ENCODE assay signal across 9 cellular contexts in the genomic region with DNA sequence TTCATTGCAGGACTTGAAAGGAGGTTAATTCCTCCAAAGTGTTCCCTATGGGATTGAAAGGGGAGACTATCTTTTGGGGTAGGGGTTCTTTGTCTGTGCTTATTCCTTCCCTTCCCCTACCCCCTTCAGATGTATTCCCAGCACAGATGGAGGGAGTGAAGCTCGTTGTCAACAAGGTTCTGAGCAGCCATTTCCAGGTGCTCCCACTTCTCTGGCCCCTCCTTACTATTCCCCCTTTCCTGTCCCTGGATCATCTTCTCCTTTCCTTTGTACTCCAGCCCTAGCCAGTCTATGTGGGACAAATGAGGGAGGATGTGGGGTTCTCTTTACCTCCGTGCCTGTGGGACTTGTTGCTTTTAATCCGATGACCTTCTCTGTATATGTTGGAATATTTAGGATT. TPM values are rescaled to one million over a fixed set of nuclear protein-coding genes. Genes with fewer than 3 reads are reported as not detected.
A peak's percentile ranks its signal among the peaks of the same experiment; 100 is the strongest.
DNase-seq lines count a peak whose midpoint lies in the region; ATAC-seq, FAIRE-seq and TF ChIP-seq lines count a peak whose summit lies in the region.
"Had no signal": no experiment of that assay in that cellular context is flagged by ENCODE, and none has a peak within 500 bp of the region (broad histone marks: within the 10 kb centered on the region; RNA-seq: fewer than 3 reads in every experiment).

No MANE protein-coding gene starts in this region.

- intact Hi-C loops in PC-9 (cut with micrococcal nuclease; ENCODE audit: unreplicated experiment): loop anchor here (1.0 to 10.0 kb wide), 3 partner anchors 65 to 538 kb away; partner anchors contain the start of gene ATF6
- intact Hi-C loops in endothelial cell of umbilical vein (cut with micrococcal nuclease): loop anchor here (1.0 kb wide), 4 partner anchors 65 to 156 kb away; partner anchors contain the start of gene SDHC

- no peak overlapping the region for H3K18ac ChIP-seq in trophoblast cell (ENCODE audit: low read length)

- TF ChIP-seq POLR2A in endothelial cell of umbilical vein (IDR thresholded peaks at IDR 0.05; ENCODE audit: low read depth, low read length): no peak

- peak overlapping the region; percentile 98 for H4K91ac ChIP-seq in trophoblast cell (ENCODE audit: low read depth, low read length)

- H3K79me2 ChIP-seq in PC-9 (ENCODE audit: low read depth) (no peaks in the 10 kb centered on the region), endothelial cell of umbilical vein (ENCODE audit: control insufficient read depth, insufficient read depth, low read length) (no peaks in the 10 kb centered on the region), trophoblast cell (ENCODE audit: control insufficient read depth, insufficient read depth, low read length, poor library complexity) (peaks cover 5% of the 10 kb centered on the region)

- H3K4me3 ChIP-seq in GM12864 (ENCODE audit: low read depth, low read length) (peak overlapping the region; percentile 64), PC-9 (peak overlapping the region; percentile 83; the same call in 1 of the 2 replicates), endothelial cell of umbilical vein (replicated peaks in 1 of 3; ENCODE audit: insufficient read depth in 1 of 3, low read depth in 1 of 3, low read length in 3 of 3) (peak overlapping the region in 2 of 3 experiments; percentile 43 to 83), trophoblast cell (ENCODE audit: low read depth, low read length) (no peak overlapping the region)

- H3K9me1 ChIP-seq in endothelial cell of umbilical vein (replicated peaks; ENCODE audit: control insufficient read depth, extremely low read depth, insufficient read depth, low read length): no peaks in the 10 kb centered on the region

- TF ChIP-seq CTCF in GM12864 (IDR thresholded peaks at IDR 0.05; ENCODE audit: low read depth, low read length, missing control alignments): no peak
- no peak for TF ChIP-seq CTCF in PC-9 (conservative IDR thresholded peaks at IDR 0.05)
- no peak for TF ChIP-seq CTCF in endothelial cell of umbilical vein (IDR thresholded peaks at IDR 0.05; ENCODE audit: extremely low read depth in 1 of 2, insufficient read depth in 1 of 2, low read depth in 1 of 2, low read length in 2 of 2)

- H3K4me1 ChIP-seq in PC-9 (replicated peaks; ENCODE audit: insufficient read depth) (peaks cover 16% of the 10 kb centered on the region), endothelial cell of umbilical vein (ENCODE audit: control insufficient read depth, extremely low read depth, insufficient read depth, low read length) (peaks cover 18% of the 10 kb centered on the region), trophoblast cell (ENCODE audit: control insufficient read depth in 1 of 2, insufficient read depth in 2 of 2, low read length in 2 of 2) (peaks cover 23 to 27% of the 10 kb centered on the region in 2 experiments)

- H3K9me3 ChIP-seq in PC-9 (ENCODE audit: insufficient read depth, low read depth) (no peaks in the 10 kb centered on the region), endothelial cell of umbilical vein (replicated peaks; ENCODE audit: control insufficient read depth, insufficient read depth, low read length) (no peaks in the 10 kb centered on the region), trophoblast cell (ENCODE audit: insufficient read depth, low read depth, low read length) (no peaks in the 10 kb centered on the region)

- peak overlapping the region; percentile 98 for H4K8ac ChIP-seq in trophoblast cell (ENCODE audit: low read depth, low read length)

- POLR2A ChIA-PET in PC-9 (lab: Charles Lee; ENCODE audit: unreplicated experiment) (no interaction called here), endothelial cell of umbilical vein (lab: Charles Lee) (no interaction called here)

- no peak for DNase-seq in GM12864 (ENCODE audit: low read depth)
- DNase-seq in PC-9: no peak
- DNase-seq in endothelial cell of umbilical vein (ENCODE audit: low read depth, low spot score): no peak
- DNase-seq in trophoblast cell: no peak
- DNase-seq in NCI-H1694 treated with DMSO at 0.1 percent for 48 hours (lab: John Stamatoyannopoulos, UW): no peak
- DNase-seq in D341Med (ENCODE audit: low spot score): no peak
- DNase-seq in stimulated activated CD4-positive, alpha-beta T cell treated with anti-CD3 and anti-CD28 coated beads, Interleukin-4, amount 100 ng/mL, for 1 hour: no peak

- WGBS in trophoblast cell (ENCODE audit: extremely low coverage, insufficient coverage, insufficient read length): no CpG with 5 or more reads among the region's 3 CpGs

- peaks cover 22% of the 10 kb centered on the region for H3K79me1 ChIP-seq in trophoblast cell (ENCODE audit: low read length)

- H3K27me3 ChIP-seq in PC-9 (ENCODE audit: insufficient read depth, low read depth): no peaks in the 10 kb centered on the region
- H3K27me3 ChIP-seq in endothelial cell of umbilical vein (ENCODE audit: control insufficient read depth in 2 of 2, insufficient read depth in 2 of 2, low read length in 2 of 2): no peaks in the 10 kb centered on the region
- H3K27me3 ChIP-seq in trophoblast cell (ENCODE audit: insufficient read depth, low read length): no peaks in the 10 kb centered on the region

- dilution Hi-C loops in endothelial cell of umbilical vein (cut with MboI; ENCODE audit: extremely low pct_ligation_motif_present, low sequenced_read_pairs): no loop called here

- H2AFZ ChIP-seq in PC-9 (peak overlapping the region; percentile 88), endothelial cell of umbilical vein (ENCODE audit: low read depth, low read length) (no peak overlapping the region), trophoblast cell (ENCODE audit: insufficient read depth, low read length, poor library complexity) (peak overlapping the region; percentile 93)

- TSS peak; percentile 40 for BruUV-seq in PC-9 (replicated peaks; lab: Mats Ljungman, UMichigan)
- TSS peak; percentile 14 for BruUV-seq in endothelial cell of umbilical vein (replicated peaks; lab: Mats Ljungman, UMichigan)

- H2BK12ac ChIP-seq in trophoblast cell (ENCODE audit: low read length): peak overlapping the region; percentile 68

- peak overlapping the region; percentile 91 for H3K4me2 ChIP-seq in PC-9
- H3K4me2 ChIP-seq in endothelial cell of umbilical vein (ENCODE audit: insufficient read depth, low read length): peak overlapping the region; percentile 80
- peak overlapping the region; percentile 85 for H3K4me2 ChIP-seq in trophoblast cell (ENCODE audit: low read length)

- no peaks in the 10 kb centered on the region for H4K20me1 ChIP-seq in PC-9 (ENCODE audit: insufficient read depth)
- no peaks in the 10 kb centered on the region for H4K20me1 ChIP-seq in endothelial cell of umbilical vein (replicated peaks; ENCODE audit: control insufficient read depth, extremely low read depth, insufficient read depth, low read length)

- peak overlapping the region; percentile 70 for H3K14ac ChIP-seq in trophoblast cell (ENCODE audit: low read length)

- H3K4ac ChIP-seq in trophoblast cell (ENCODE audit: low read depth, low read length): no peak overlapping the region

- H2AK5ac ChIP-seq in trophoblast cell (ENCODE audit: low read length): peak overlapping the region; percentile 32

- no peaks in the 10 kb centered on the region for H3K36me3 ChIP-seq in PC-9 (ENCODE audit: low read depth)
- peaks cover 10% of the 10 kb centered on the region in 2 experiments for H3K36me3 ChIP-seq in endothelial cell of umbilical vein (ENCODE audit: control insufficient read depth in 2 of 2, extremely low read depth in 1 of 2, insufficient read depth in 2 of 2, low read length in 2 of 2)
- H3K36me3 ChIP-seq in trophoblast cell (ENCODE audit: control insufficient read depth in 1 of 2, insufficient read depth in 2 of 2, low read length in 2 of 2): peaks cover 10 to 17% of the 10 kb centered on the region in 2 experiments

- peak; percentile 31 for FAIRE-seq in endothelial cell of umbilical vein (lab: Jason Lieb, UNC)
- FAIRE-seq: H54 had no signal

- H3K27ac ChIP-seq in PC-9 (no peak overlapping the region), endothelial cell of umbilical vein (ENCODE audit: insufficient read depth, low read depth, low read length) (no peak overlapping the region), trophoblast cell (ENCODE audit: low read depth, low read length) (no peak overlapping the region)

- H3K23ac ChIP-seq in trophoblast cell (ENCODE audit: low read length): no peak overlapping the region

- H3F3A ChIP-seq in PC-9 (ENCODE audit: insufficient read depth, low read depth): peaks cover 3% of the 10 kb centered on the region; the same call in 1 of the 2 replicates

- H2BK120ac ChIP-seq in trophoblast cell (ENCODE audit: insufficient read depth, low read length, poor library complexity): peak overlapping the region; percentile 44

- H4K12ac ChIP-seq in trophoblast cell (ENCODE audit: low read depth, low read length): peak overlapping the region; percentile 84

- H3K9me2 ChIP-seq in PC-9 (ENCODE audit: insufficient read depth): no peaks in the 10 kb centered on the region

- no peak for ATAC-seq in GM18511 (IDR thresholded peaks at IDR 0.05; ENCODE audit: unreplicated experiment)

- peak overlapping the region; percentile 11 for H2BK5ac ChIP-seq in trophoblast cell (ENCODE audit: low read depth, low read length, poor library complexity)

- peak overlapping the region; percentile 71 for H3K9ac ChIP-seq in endothelial cell of umbilical vein (replicated peaks; ENCODE audit: extremely low read depth, insufficient read depth, low read length)
- no peak overlapping the region for H3K9ac ChIP-seq in trophoblast cell (ENCODE audit: low read length)

- CTCF ChIA-PET in PC-9 (lab: Charles Lee) (interaction anchor here (0.6 to 0.9 kb wide), 3 partner anchors 115 to 1195 kb away, joined by 3 to 4 read pairs (median 3); no protein-coding TSS in a partner anchor), endothelial cell of umbilical vein (lab: Charles Lee) (interaction anchor here (0.7 to 6.9 kb wide), 17 partner anchors 11 to 156 kb away, joined by 3 to 156 read pairs (median 9); partner anchors contain the start of genes ADAMTS4, CFAP126, FCER1G and NDUFS2)

RNA-seq across cellular contexts. Expression of gene TOMM40L, which starts 0.9 kb away (rescaled TPM):
- total RNA-seq in PC-9 (2021): 4.3 and 6.7 TPM in 2 replicates
- total RNA-seq in endothelial cell of umbilical vein: 18.7 TPM in 2 replicates
- polyA plus RNA-seq in endothelial cell of umbilical vein: 18.6 and 19.6 TPM in 2 replicates
- polyA plus RNA-seq in endothelial cell of umbilical vein (2011; cell fraction: cytosol; rRNA removed): 19.4 and 20.2 TPM in 2 replicates
- polyA plus RNA-seq in endothelial cell of umbilical vein (2011; cell fraction: nucleus; rRNA removed): 31.0 and 35.5 TPM in 2 replicates
- 13.7 and 16.6 TPM in 2 replicates for polyA plus RNA-seq in endothelial cell of umbilical vein (2012)
- 30.8 and 38.6 TPM in 2 replicates for polyA minus RNA-seq in endothelial cell of umbilical vein
- polyA minus RNA-seq in endothelial cell of umbilical vein (2011; cell fraction: cytosol; rRNA and poly(A)+ RNA removed): 10.9 TPM
- 12.7 and 27.4 TPM in 2 replicates for polyA minus RNA-seq in endothelial cell of umbilical vein (2011; cell fraction: nucleus; rRNA and poly(A)+ RNA removed)
- 7.6 and 7.7 TPM in 2 replicates for polyA plus RNA-seq in trophoblast cell (2013)

RNA-seq across cellular contexts. Expression of gene APOA2, which starts 3.3 kb away (rescaled TPM):
- total RNA-seq in PC-9 (2021): not detected in 2 replicates
- total RNA-seq in endothelial cell of umbilical vein: not detected in 2 replicates
- polyA plus RNA-seq in endothelial cell of umbilical vein: not detected in 2 replicates
- polyA plus RNA-seq in endothelial cell of umbilical vein (2011; cell fraction: cytosol; rRNA removed): not detected in 2 replicates
- polyA plus RNA-seq in endothelial cell of umbilical vein (2011; cell fraction: nucleus; rRNA removed): not detected in 2 replicates
- polyA plus RNA-seq in endothelial cell of umbilical vein (2012): 0.84 TPM in 1 of 2 replicates, not detected in the other
- polyA minus RNA-seq in endothelial cell of umbilical vein: not detected in 2 replicates
- polyA minus RNA-seq in endothelial cell of umbilical vein (2011; cell fraction: cytosol; rRNA and poly(A)+ RNA removed): not detected
- polyA minus RNA-seq in endothelial cell of umbilical vein (2011; cell fraction: nucleus; rRNA and poly(A)+ RNA removed): not detected in 2 replicates
- polyA plus RNA-seq in trophoblast cell (2013): 11.6 and 12.0 TPM in 2 replicates

RNA-seq across cellular contexts. Expression of gene NR1I3, which starts 11.2 kb away (rescaled TPM):
- not detected in 2 replicates for total RNA-seq in PC-9 (2021)
- not detected in 2 replicates for total RNA-seq in endothelial cell of umbilical vein
- polyA plus RNA-seq in endothelial cell of umbilical vein: not detected in 2 replicates
- polyA plus RNA-seq in endothelial cell of umbilical vein (2011; cell fraction: cytosol; rRNA removed): not detected in 2 replicates
- polyA plus RNA-seq in endothelial cell of umbilical vein (2011; cell fraction: nucleus; rRNA removed): not detected in 2 replicates
- polyA plus RNA-seq in endothelial cell of umbilical vein (2012): 0.23 and 0.55 TPM in 2 replicates
- not detected in 2 replicates for polyA minus RNA-seq in endothelial cell of umbilical vein
- not detected for polyA minus RNA-seq in endothelial cell of umbilical vein (2011; cell fraction: cytosol; rRNA and poly(A)+ RNA removed)
- not detected in 2 replicates for polyA minus RNA-seq in endothelial cell of umbilical vein (2011; cell fraction: nucleus; rRNA and poly(A)+ RNA removed)
- polyA plus RNA-seq in trophoblast cell (2013): not detected in 2 replicates

RNA-seq across cellular contexts. Expression of gene FCER1G, which starts 11.7 kb away (rescaled TPM):
- 1.3 TPM in 1 of 2 replicates, not detected in the other for total RNA-seq in PC-9 (2021)
- 1.6 and 2.2 TPM in 2 replicates for total RNA-seq in endothelial cell of umbilical vein
- 1.1 and 1.3 TPM in 2 replicates for polyA plus RNA-seq in endothelial cell of umbilical vein
- 0.57 and 0.63 TPM in 2 replicates for polyA plus RNA-seq in endothelial cell of umbilical vein (2011; cell fraction: cytosol; rRNA removed)
- 1.9 and 2.4 TPM in 2 replicates for polyA plus RNA-seq in endothelial cell of umbilical vein (2011; cell fraction: nucleus; rRNA removed)
- 0.60 TPM in 1 of 2 replicates, not detected in the other for polyA plus RNA-seq in endothelial cell of umbilical vein (2012)
- 0.93 TPM in 1 of 2 replicates, not detected in the other for polyA minus RNA-seq in endothelial cell of umbilical vein
- polyA minus RNA-seq in endothelial cell of umbilical vein (2011; cell fraction: cytosol; rRNA and poly(A)+ RNA removed): not detected
- 1.5 TPM in 1 of 2 replicates, not detected in the other for polyA minus RNA-seq in endothelial cell of umbilical vein (2011; cell fraction: nucleus; rRNA and poly(A)+ RNA removed)
- polyA plus RNA-seq in trophoblast cell (2013): 1.1 and 1.6 TPM in 2 replicates

RNA-seq across cellular contexts. Expression of gene NDUFS2, which starts 24.6 kb away (rescaled TPM):
- total RNA-seq in PC-9 (2021) (99.5 and 107 TPM in 2 replicates), endothelial cell of umbilical vein (95.1 and 99.7 TPM in 2 replicates)
- polyA plus RNA-seq in endothelial cell of umbilical vein: 101 and 130 TPM in 2 replicates
- polyA plus RNA-seq in endothelial cell of umbilical vein (2011; cell fraction: cytosol; rRNA removed): 119 and 125 TPM in 2 replicates
- 133 and 144 TPM in 2 replicates for polyA plus RNA-seq in endothelial cell of umbilical vein (2011; cell fraction: nucleus; rRNA removed)
- 97.3 and 104 TPM in 2 replicates for polyA plus RNA-seq in endothelial cell of umbilical vein (2012)
- polyA minus RNA-seq in endothelial cell of umbilical vein: 209 and 223 TPM in 2 replicates
- 114 TPM for polyA minus RNA-seq in endothelial cell of umbilical vein (2011; cell fraction: cytosol; rRNA and poly(A)+ RNA removed)
- 68.0 and 89.1 TPM in 2 replicates for polyA minus RNA-seq in endothelial cell of umbilical vein (2011; cell fraction: nucleus; rRNA and poly(A)+ RNA removed)
- polyA plus RNA-seq in trophoblast cell (2013): 39.1 and 40.2 TPM in 2 replicates
